19 cellular contexts compared by ENCODE assay signal in genomic region chr11:116384407-116384806, GRCh38.
"Had no signal": no experiment of that assay in that cellular context is flagged by ENCODE, and none has a peak within 500 bp of the region (broad histone marks: within the 10 kb centered on the region; RNA-seq: fewer than 3 reads in every experiment).

No MANE protein-coding gene starts in this region.

- H3K9me3 Mint-ChIP-seq: mesothelial cell of epicardium; T-helper 2 cell treated with Interferon-gamma antibody and Interleukin-4, amounts not matched to agents 5 μg/mL and 100 μg/mL, for 36 hours had no signal

- H3K27ac Mint-ChIP-seq: activated naive CD8-positive, alpha-beta T cell; mesothelial cell of epicardium; naive thymus-derived CD4-positive, alpha-beta T cell; T-helper 2 cell treated with Interferon-gamma antibody and Interleukin-4, amounts not matched to agents 5 μg/mL and 100 μg/mL, for 36 hours had no signal

- ATAC-seq: body of pancreas; gastrocnemius medialis; left colon; naive thymus-derived CD4-positive, alpha-beta T cell had no signal

- H3K4me3 Mint-ChIP-seq: activated naive CD8-positive, alpha-beta T cell; mesothelial cell of epicardium; naive thymus-derived CD4-positive, alpha-beta T cell; T-helper 2 cell treated with Interferon-gamma antibody and Interleukin-4, amounts not matched to agents 5 μg/mL and 100 μg/mL, for 36 hours had no signal

- DNase-seq: activated CD4-positive, alpha-beta T cell treated with anti-CD3 and anti-CD28 coated beads for 4 hours; activated CD4-positive, alpha-beta T cell treated with anti-CD3 and anti-CD28 coated beads, Interleukin-2, amount 50 U/mL, for 4 hours; activated effector memory CD4-positive, alpha-beta T cell treated with Interleukin-2 at 50 U/mL for 16 hours; activated naive CD4-positive, alpha-beta T cell treated with Interleukin-2 at 50 U/mL for 16 hours; aorta; body of pancreas; cerebellar nuclear complex; colonic mucosa; effector memory CD4-positive, alpha-beta T cell; erythroblast; gastrocnemius medialis; kidney; left colon; naive thymus-derived CD4-positive, alpha-beta T cell; spleen; stimulated activated naive CD4-positive, alpha-beta T cell treated with Interleukin-2 at 50 U/mL for 16 hours had no signal

- H3K4me1 Mint-ChIP-seq: mesothelial cell of epicardium; naive thymus-derived CD4-positive, alpha-beta T cell had no signal

- H3K36me3 Mint-ChIP-seq: activated naive CD8-positive, alpha-beta T cell; mesothelial cell of epicardium had no signal
